Comparison of ENCODE assay signal across 1 cellular context in the genomic region with DNA sequence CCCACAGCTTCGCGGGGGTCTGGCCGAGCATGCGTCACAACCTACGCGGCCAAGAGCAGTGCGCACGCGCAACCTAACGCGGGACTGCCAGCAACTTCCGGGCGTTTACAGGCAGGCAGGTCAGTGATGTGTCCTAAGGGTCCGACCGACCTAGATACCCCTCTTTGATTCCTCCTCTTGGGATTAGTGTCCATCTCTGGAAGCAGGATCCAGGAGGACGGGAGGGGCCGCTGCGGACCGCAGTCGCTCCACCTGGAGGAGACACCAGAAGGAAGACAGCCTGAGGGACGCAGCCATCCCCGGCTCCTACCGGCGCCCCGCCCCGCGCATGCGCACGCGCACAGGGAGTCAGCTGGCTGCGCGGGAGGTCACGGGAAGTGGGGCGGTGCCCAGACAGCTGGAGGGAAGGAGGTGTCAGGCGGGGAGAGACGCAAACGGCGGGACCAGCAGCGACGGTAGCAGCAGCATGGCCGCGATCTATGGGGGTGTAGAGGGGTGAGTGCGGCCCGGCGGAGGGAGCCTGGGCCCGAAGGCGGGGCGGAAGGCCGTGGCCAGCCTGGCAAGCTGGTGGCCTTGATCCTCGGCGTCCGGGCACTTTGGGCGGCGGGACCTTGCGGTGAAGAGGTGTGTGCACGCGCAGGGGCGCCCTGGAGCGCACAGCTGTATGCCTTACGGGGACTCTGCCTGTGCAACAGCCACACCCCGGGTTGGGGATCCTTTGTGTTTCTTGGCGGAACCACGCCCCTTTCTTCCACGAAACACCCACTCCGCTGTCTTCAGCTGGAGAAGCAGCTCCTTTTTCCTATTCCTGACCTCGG.
A peak's percentile ranks its signal among the peaks of the same experiment; 100 is the strongest.
TF ChIP-seq lines count a peak whose summit lies in the region.

A gene (plus strand): TSS at position 431 of the 818 bp plus-strand sequence. CDS start 36 bp downstream, at position 467.

TF ChIP-seq in SK-N-SH, 30 proteins besides CTCF, POLR2A, EP300 and RAD21 (continued from another document):
- TF ChIP-seq, protein P1, sequence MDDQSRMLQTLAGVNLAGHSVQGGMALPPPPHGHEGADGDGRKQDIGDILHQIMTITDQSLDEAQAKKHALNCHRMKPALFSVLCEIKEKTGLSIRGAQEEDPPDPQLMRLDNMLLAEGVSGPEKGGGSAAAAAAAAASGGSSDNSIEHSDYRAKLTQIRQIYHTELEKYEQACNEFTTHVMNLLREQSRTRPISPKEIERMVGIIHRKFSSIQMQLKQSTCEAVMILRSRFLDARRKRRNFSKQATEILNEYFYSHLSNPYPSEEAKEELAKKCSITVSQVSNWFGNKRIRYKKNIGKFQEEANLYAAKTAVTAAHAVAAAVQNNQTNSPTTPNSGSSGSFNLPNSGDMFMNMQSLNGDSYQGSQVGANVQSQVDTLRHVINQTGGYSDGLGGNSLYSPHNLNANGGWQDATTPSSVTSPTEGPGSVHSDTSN (IDR thresholded peaks at IDR 0.05) = peak; percentile 46; the same call in 1 of the 2 replicates
- TF ChIP-seq, protein P2, sequence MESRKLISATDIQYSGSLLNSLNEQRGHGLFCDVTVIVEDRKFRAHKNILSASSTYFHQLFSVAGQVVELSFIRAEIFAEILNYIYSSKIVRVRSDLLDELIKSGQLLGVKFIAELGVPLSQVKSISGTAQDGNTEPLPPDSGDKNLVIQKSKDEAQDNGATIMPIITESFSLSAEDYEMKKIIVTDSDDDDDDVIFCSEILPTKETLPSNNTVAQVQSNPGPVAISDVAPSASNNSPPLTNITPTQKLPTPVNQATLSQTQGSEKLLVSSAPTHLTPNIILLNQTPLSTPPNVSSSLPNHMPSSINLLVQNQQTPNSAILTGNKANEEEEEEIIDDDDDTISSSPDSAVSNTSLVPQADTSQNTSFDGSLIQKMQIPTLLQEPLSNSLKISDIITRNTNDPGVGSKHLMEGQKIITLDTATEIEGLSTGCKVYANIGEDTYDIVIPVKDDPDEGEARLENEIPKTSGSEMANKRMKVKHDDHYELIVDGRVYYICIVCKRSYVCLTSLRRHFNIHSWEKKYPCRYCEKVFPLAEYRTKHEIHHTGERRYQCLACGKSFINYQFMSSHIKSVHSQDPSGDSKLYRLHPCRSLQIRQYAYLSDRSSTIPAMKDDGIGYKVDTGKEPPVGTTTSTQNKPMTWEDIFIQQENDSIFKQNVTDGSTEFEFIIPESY (IDR thresholded peaks at IDR 0.05; ENCODE audit: borderline replicate concordance, low read depth) = peak; percentile 69; the same call in 1 of the 2 replicates
